8 cellular contexts compared by ENCODE assay signal in the genomic region with DNA sequence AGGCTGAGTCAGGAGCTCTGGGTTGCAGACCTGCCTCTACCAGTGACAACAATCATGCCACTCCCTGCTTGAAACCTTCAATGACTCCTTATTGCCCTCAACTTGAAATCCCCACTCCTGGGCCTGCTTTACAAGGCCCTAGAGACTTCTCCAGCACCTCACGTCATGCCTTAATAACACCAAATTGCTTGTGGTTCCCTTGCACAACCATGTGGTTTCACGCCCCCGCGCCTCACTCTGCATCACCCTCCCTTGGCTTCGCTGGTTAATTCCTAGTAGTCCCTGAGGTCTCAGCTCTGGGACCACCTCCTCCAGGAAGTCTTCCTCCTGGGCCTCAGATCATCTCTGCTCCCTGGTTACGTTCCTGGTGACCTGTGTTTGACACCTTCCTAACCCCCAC. TPM values are rescaled to one million over a fixed set of nuclear protein-coding genes. Genes with fewer than 3 reads are reported as not detected.
DNase-seq lines count a peak whose midpoint lies in the region; ATAC-seq, FAIRE-seq and TF ChIP-seq lines count a peak whose summit lies in the region.

No MANE protein-coding gene starts in this region.

- intact Hi-C loops in upper lobe of right lung (cut with DNase I): no loop called here

- H3K27ac Mint-ChIP-seq in memory B cell: no peak overlapping the region

- TF ChIP-seq CTCF in AG09309 (IDR thresholded peaks at IDR 0.05; ENCODE audit: control insufficient read depth, insufficient read depth, low read depth, low read length, missing control alignments) (no peak), upper lobe of right lung (IDR thresholded peaks at IDR 0.05) (no peak)

- peaks cover 3% of the 10 kb centered on the region for H3K4me1 Mint-ChIP-seq in memory B cell

- H3K27me3 ChIP-seq in upper lobe of right lung: no peaks in the 10 kb centered on the region

- peaks cover 28% of the 10 kb centered on the region for H3K36me3 ChIP-seq in upper lobe of right lung

- H3K9me3 ChIP-seq in upper lobe of right lung: no peaks in the 10 kb centered on the region

- FAIRE-seq in HTR-8/SVneo (lab: Jason Lieb, UNC): peak; percentile 38

- DNase-seq in AG09309 (ENCODE audit: low read depth) (peak; percentile 99), HTR-8/SVneo (ENCODE audit: insufficient read length, low spot score) (no peak), activated T-cell treated with anti-CD3 and anti-CD28 coated beads for 24 hours (ENCODE audit: low read depth) (peak; percentile 23), memory B cell (ENCODE audit: low spot score in 2 of 2) (no peak), upper lobe of right lung (peak; percentile 92), RPMI8226 (no peak), DMS53 (lab: John Stamatoyannopoulos, UW) (no peak)

- peaks cover 22% of the 10 kb centered on the region for H3K27me3 Mint-ChIP-seq in memory B cell

- H3K27ac ChIP-seq in upper lobe of right lung: no peak overlapping the region

- H3K36me3 Mint-ChIP-seq in memory B cell: no peaks in the 10 kb centered on the region

- ATAC-seq in memory B cell (ENCODE audit: low read depth) (peak; percentile 42), upper lobe of right lung (peak; percentile 81), GM21390 (IDR thresholded peaks at IDR 0.05; ENCODE audit: unreplicated experiment) (no peak)

- H3K4me3 ChIP-seq in AG09309 (ENCODE audit: control insufficient read depth, low read depth, low read length) (no peak overlapping the region), upper lobe of right lung (no peak overlapping the region)

- no peaks in the 10 kb centered on the region for H3K9me3 Mint-ChIP-seq in memory B cell

- H3K4me1 ChIP-seq in upper lobe of right lung: peaks cover 14% of the 10 kb centered on the region

- no peak overlapping the region for H3K4me3 Mint-ChIP-seq in memory B cell

RNA-seq across cellular contexts. Expression of a gene that starts 33.0 kb away (rescaled TPM):
- total RNA-seq in upper lobe of right lung: 44.8 TPM

RNA-seq across cellular contexts. Expression of a gene that starts 49.5 kb away (rescaled TPM):
- total RNA-seq in upper lobe of right lung: not detected

Comparison
In these comparisons a context has a peak if more than half of its experiments do, and no peak if none do; other contexts are left out.
1. DNase-seq: peak in AG09309 (single experiment), activated T-cell treated with anti-CD3 and anti-CD28 coated beads for 24 hours (single experiment) and upper lobe of right lung (single experiment); none in HTR-8/SVneo (single experiment), memory B cell (0 of 2), RPMI8226 (single experiment) and DMS53 (single experiment).